Comparison of ENCODE assay signal across 8 cellular contexts in the genomic region with DNA sequence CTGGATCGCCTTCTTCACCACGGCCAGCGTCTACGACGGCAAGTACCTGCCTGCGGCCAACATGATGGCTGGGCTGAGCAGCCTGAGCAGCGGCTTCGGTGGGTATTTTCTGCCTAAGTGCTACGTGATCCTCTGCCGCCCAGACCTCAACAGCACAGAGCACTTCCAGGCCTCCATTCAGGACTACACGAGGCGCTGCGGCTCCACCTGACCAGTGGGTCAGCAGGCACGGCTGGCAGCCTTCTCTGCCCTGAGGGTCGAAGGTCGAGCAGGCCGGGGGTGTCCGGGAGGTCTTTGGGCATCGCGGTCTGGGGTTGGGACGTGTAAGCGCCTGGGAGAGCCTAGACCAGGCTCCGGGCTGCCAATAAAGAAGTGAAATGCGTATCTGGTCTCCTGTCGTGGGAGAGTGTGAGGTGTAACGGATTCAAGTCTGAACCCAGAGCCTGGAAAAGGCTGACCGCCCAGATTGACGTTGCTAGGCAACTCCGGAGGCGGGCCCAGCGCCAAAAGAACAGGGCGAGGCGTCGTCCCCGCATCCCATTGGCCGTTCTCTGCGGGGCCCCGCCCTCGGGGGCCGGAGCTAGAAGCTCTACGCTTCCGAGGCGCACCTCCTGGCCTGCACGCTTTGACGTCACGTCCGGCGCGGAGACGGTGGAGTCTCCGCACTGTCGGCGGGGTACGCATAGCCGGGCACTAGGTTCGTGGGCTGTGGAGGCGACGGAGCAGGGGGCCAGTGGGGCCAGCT. TPM values are rescaled to one million over a fixed set of nuclear protein-coding genes. Genes with fewer than 3 reads are reported as not detected.
A peak's percentile ranks its signal among the peaks of the same experiment; 100 is the strongest.
DNase-seq lines count a peak whose midpoint lies in the region; ATAC-seq and TF ChIP-seq lines count a peak whose summit lies in the region.

Gene ZBTB48, plus strand, starts transcription at position 621 of the 745 bp plus-strand sequence. CDS start 616 bp downstream, outside the sequence.

- peak within 1 kb of the TSS; percentile 92 for H3K27ac ChIP-seq in suprapubic skin

- DNase-seq in GM06990 (ENCODE audit: extremely low read depth, insufficient read length) (peak; percentile 97), NCI-H1092 (lab: John Stamatoyannopoulos, UW) (peak; percentile 100), globus pallidus (ENCODE audit: low spot score) (peak; percentile 98), nucleus accumbens (lab: John Stamatoyannopoulos, UW) (peak; percentile 87 to 100 (median 98)), suprapubic skin (ENCODE audit: low spot score in 2 of 2) (peak; percentile 100)

- H3K36me3 ChIP-seq in GM06990 (ENCODE audit: control insufficient read depth, insufficient read depth, low read length) (no peaks in the 10 kb centered on the region), suprapubic skin (no peaks in the 10 kb centered on the region)

- TF ChIP-seq POLR2A in suprapubic skin (IDR thresholded peaks at IDR 0.05) = peak; percentile 65 to 92

- H3K27me3 ChIP-seq in GM06990 (replicated peaks; ENCODE audit: control insufficient read depth, insufficient read depth, low read length) = no peaks in the 10 kb centered on the region
- no peaks in the 10 kb centered on the region for H3K27me3 ChIP-seq in suprapubic skin

- no peaks in the 10 kb centered on the region for H3K9me3 ChIP-seq in suprapubic skin

- peaks cover 37% of the 10 kb centered on the region for H3K4me1 ChIP-seq in suprapubic skin

- no peaks in the 10 kb centered on the region for H3K9me3 Mint-ChIP-seq in activated naive CD4-positive, alpha-beta T cell treated with anti-CD3 and anti-CD28 coated beads, Interleukin-2, amount 50 U/mL, for 24 hours

- H3K27ac Mint-ChIP-seq in activated naive CD4-positive, alpha-beta T cell treated with anti-CD3 and anti-CD28 coated beads, Interleukin-2, amount 50 U/mL, for 24 hours = peak within 1 kb of the TSS; percentile 98

- H3K36me3 Mint-ChIP-seq in activated naive CD4-positive, alpha-beta T cell treated with anti-CD3 and anti-CD28 coated beads, Interleukin-2, amount 50 U/mL, for 24 hours = no peaks in the 10 kb centered on the region

- peak within 1 kb of the TSS; percentile 95 for H3K4me3 Mint-ChIP-seq in activated naive CD4-positive, alpha-beta T cell treated with anti-CD3 and anti-CD28 coated beads, Interleukin-2, amount 50 U/mL, for 24 hours

- no peaks in the 10 kb centered on the region for H3K27me3 Mint-ChIP-seq in activated naive CD4-positive, alpha-beta T cell treated with anti-CD3 and anti-CD28 coated beads, Interleukin-2, amount 50 U/mL, for 24 hours

- H3K4me3 ChIP-seq in GM06990 (replicated peaks; ENCODE audit: low read depth, low read length) = peak within 1 kb of the TSS; percentile 79
- peak within 1 kb of the TSS; percentile 82 for H3K4me3 ChIP-seq in suprapubic skin

- H3K4me1 Mint-ChIP-seq in activated naive CD4-positive, alpha-beta T cell treated with anti-CD3 and anti-CD28 coated beads, Interleukin-2, amount 50 U/mL, for 24 hours = peaks cover 39% of the 10 kb centered on the region

- WGBS in suprapubic skin = 25% methylated on average over 11 of the region's 58 CpGs

- no peak for TF ChIP-seq CTCF in GM06990 (IDR thresholded peaks at IDR 0.05; ENCODE audit: insufficient read depth, low read length, poor library complexity, severe bottlenecking)
- TF ChIP-seq CTCF in suprapubic skin (IDR thresholded peaks at IDR 0.05) = no peak

- peak; percentile 97 for ATAC-seq in HG02588 (IDR thresholded peaks at IDR 0.05; ENCODE audit: unreplicated experiment)
- ATAC-seq in SK-N-SH treated with all-trans-retinoic acid at 6 μM for 48 hours = peak; percentile 98

- no peak for TF ChIP-seq EP300 in suprapubic skin (IDR thresholded peaks at IDR 0.05)

TF ChIP-seq in SK-N-SH treated with all-trans-retinoic acid at 6 μM for 48 hours, 23 proteins besides CTCF, POLR2A, EP300 and RAD21:
- TF ChIP-seq, protein P1, sequence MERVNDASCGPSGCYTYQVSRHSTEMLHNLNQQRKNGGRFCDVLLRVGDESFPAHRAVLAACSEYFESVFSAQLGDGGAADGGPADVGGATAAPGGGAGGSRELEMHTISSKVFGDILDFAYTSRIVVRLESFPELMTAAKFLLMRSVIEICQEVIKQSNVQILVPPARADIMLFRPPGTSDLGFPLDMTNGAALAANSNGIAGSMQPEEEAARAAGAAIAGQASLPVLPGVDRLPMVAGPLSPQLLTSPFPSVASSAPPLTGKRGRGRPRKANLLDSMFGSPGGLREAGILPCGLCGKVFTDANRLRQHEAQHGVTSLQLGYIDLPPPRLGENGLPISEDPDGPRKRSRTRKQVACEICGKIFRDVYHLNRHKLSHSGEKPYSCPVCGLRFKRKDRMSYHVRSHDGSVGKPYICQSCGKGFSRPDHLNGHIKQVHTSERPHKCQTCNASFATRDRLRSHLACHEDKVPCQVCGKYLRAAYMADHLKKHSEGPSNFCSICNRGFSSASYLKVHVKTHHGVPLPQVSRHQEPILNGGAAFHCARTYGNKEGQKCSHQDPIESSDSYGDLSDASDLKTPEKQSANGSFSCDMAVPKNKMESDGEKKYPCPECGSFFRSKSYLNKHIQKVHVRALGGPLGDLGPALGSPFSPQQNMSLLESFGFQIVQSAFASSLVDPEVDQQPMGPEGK (CRISPR knock-in tag; IDR thresholded peaks at IDR 0.05; ENCODE audit: borderline replicate concordance) = no peak
- TF ChIP-seq, protein P2, sequence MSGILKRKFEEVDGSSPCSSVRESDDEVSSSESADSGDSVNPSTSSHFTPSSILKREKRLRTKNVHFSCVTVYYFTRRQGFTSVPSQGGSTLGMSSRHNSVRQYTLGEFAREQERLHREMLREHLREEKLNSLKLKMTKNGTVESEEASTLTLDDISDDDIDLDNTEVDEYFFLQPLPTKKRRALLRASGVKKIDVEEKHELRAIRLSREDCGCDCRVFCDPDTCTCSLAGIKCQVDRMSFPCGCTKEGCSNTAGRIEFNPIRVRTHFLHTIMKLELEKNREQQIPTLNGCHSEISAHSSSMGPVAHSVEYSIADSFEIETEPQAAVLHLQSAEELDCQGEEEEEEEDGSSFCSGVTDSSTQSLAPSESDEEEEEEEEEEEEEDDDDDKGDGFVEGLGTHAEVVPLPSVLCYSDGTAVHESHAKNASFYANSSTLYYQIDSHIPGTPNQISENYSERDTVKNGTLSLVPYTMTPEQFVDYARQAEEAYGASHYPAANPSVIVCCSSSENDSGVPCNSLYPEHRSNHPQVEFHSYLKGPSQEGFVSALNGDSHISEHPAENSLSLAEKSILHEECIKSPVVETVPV (CRISPR knock-in tag; IDR thresholded peaks at IDR 0.05) = no peak
- no peak for TF ChIP-seq ZNF565 (CRISPR knock-in tag; conservative IDR thresholded peaks at IDR 0.05; ENCODE audit: low read depth)
- TF ChIP-seq ZFP30 (CRISPR knock-in tag; IDR thresholded peaks at IDR 0.05) = no peak
- TF ChIP-seq OSR1 (CRISPR knock-in tag; IDR thresholded peaks at IDR 0.05) = no peak
- TF ChIP-seq CSDC2 (CRISPR knock-in tag; IDR thresholded peaks at IDR 0.05) = no peak

RNA-seq across cellular contexts. Expression of gene ZBTB48, which starts in this region (rescaled TPM):
- 10 to 100 TPM; 17.8 to 26.7 (median 21.6) TPM for total RNA-seq in suprapubic skin

Comparison
In these comparisons a context has a peak if more than half of its experiments do, and no peak if none do; other contexts are left out.
1. Peak in every context shown above with its lines: DNase-seq, ATAC-seq, H3K4me3 ChIP-seq and H3K27ac ChIP-seq.